ENCODE assay signal across 28 cellular contexts in the genomic region with DNA sequence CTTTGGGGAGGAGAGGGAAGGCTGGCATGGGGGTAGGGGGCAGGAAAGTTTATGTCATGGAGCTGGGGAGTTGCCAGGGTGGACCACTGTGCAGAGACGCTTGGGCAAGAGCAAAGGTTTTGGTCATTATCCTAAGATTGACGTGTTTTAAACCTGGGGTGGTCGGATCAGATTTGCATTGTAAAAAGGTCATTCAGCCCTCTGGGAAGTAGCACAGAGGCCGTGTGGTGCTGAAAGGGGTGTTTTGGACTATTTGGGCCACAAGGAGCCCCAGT.
"Had no signal": no experiment of that assay in that cellular context is flagged by ENCODE, and none has a peak within 500 bp of the region (broad histone marks: within the 10 kb centered on the region; RNA-seq: fewer than 3 reads in every experiment).

No MANE protein-coding gene starts in this region.

- H3K36me3 Mint-ChIP-seq: stimulated activated memory B cell treated with anti-CD40 and anti-IgM and Interleukin-4, amounts not matched to agents 10 μg/mL and 1 μg/mL and 100 μg/mL, for 72 hours had no signal

- H3K27ac ChIP-seq: colonic mucosa, epithelial cell of prostate, foreskin keratinocyte, heart right ventricle, left lung, prostate gland, spleen, thyroid gland had no signal

- H3K36me3 ChIP-seq: colonic mucosa, gastroesophageal sphincter, heart right ventricle, left lung, prostate gland, sigmoid colon, spleen, thyroid gland had no signal

- H3K9me3 Mint-ChIP-seq: dendritic cell treated with granulocyte-macrophage colony-stimulating factor and Interleukin-4, amounts not matched to agents 40 ng/mL and 50 ng/mL, for 4 days; endodermal cell; nephron progenitor cell; stimulated activated memory B cell treated with anti-CD40 and anti-IgM and Interleukin-4, amounts not matched to agents 10 μg/mL and 1 μg/mL and 100 μg/mL, for 72 hours had no signal

- H3K9me3 ChIP-seq: colonic mucosa, gastroesophageal sphincter, heart right ventricle, left lung, prostate gland, sigmoid colon, spleen, thyroid gland had no signal

- H3K27me3 ChIP-seq: colonic mucosa, left lung, thyroid gland had no signal

- H3K4me1 Mint-ChIP-seq: naive thymus-derived CD8-positive, alpha-beta T cell had no signal

- DNase-seq: colonic mucosa; effector CD8-positive, alpha-beta T cell; endodermal cell; foreskin keratinocyte; heart right ventricle; hippocampal formation; left cardiac atrium; left lung; mammary epithelial cell; mesendoderm; midbrain; naive thymus-derived CD8-positive, alpha-beta T cell; nephron progenitor cell; nucleus accumbens; right cardiac atrium; sigmoid colon; spleen; stimulated activated CD4-positive, alpha-beta T cell treated with anti-CD3 and anti-CD28 coated beads, Interleukin-4, amount 100 ng/mL, for 4 hours; stimulated activated naive CD8-positive, alpha-beta T cell treated with anti-CD3 and anti-CD28 coated beads, Interleukin-15, Interleukin-2, amounts not matched to agents 100 U/mL and 50 U/mL, for 24 hours; thyroid gland; trophoblast cell had no signal

- H3K4me1 ChIP-seq: colonic mucosa, foreskin keratinocyte, left lung, prostate gland, sigmoid colon, thyroid gland had no signal

- ATAC-seq: esophagus mucosa; foreskin keratinocyte; gastroesophageal sphincter; heart right ventricle; left cardiac atrium; left lung; naive thymus-derived CD8-positive, alpha-beta T cell; right cardiac atrium; stimulated activated memory B cell treated with anti-CD40 and anti-IgM and Interleukin-4, amounts not matched to agents 10 μg/mL and 1 μg/mL and 100 μg/mL, for 72 hours; stimulated activated naive CD8-positive, alpha-beta T cell treated with anti-CD3 and anti-CD28 coated beads, Interleukin-15, Interleukin-2, amounts not matched to agents 100 U/mL and 50 U/mL, for 24 hours had no signal

- H3K4me3 ChIP-seq: colonic mucosa, gastroesophageal sphincter, heart right ventricle, left lung, prostate gland, sigmoid colon, skin epidermis, spleen, thyroid gland had no signal

- H3K4me3 Mint-ChIP-seq: dendritic cell treated with granulocyte-macrophage colony-stimulating factor and Interleukin-4, amounts not matched to agents 40 ng/mL and 50 ng/mL, for 4 days; endodermal cell; naive thymus-derived CD8-positive, alpha-beta T cell; nephron progenitor cell; stimulated activated memory B cell treated with anti-CD40 and anti-IgM and Interleukin-4, amounts not matched to agents 10 μg/mL and 1 μg/mL and 100 μg/mL, for 72 hours had no signal

- H3K27ac Mint-ChIP-seq: dendritic cell treated with granulocyte-macrophage colony-stimulating factor and Interleukin-4, amounts not matched to agents 40 ng/mL and 50 ng/mL, for 4 days; endodermal cell; naive thymus-derived CD8-positive, alpha-beta T cell; nephron progenitor cell; stimulated activated memory B cell treated with anti-CD40 and anti-IgM and Interleukin-4, amounts not matched to agents 10 μg/mL and 1 μg/mL and 100 μg/mL, for 72 hours had no signal
